Comparison of ENCODE assay signal across 8 cellular contexts in the genomic region with DNA sequence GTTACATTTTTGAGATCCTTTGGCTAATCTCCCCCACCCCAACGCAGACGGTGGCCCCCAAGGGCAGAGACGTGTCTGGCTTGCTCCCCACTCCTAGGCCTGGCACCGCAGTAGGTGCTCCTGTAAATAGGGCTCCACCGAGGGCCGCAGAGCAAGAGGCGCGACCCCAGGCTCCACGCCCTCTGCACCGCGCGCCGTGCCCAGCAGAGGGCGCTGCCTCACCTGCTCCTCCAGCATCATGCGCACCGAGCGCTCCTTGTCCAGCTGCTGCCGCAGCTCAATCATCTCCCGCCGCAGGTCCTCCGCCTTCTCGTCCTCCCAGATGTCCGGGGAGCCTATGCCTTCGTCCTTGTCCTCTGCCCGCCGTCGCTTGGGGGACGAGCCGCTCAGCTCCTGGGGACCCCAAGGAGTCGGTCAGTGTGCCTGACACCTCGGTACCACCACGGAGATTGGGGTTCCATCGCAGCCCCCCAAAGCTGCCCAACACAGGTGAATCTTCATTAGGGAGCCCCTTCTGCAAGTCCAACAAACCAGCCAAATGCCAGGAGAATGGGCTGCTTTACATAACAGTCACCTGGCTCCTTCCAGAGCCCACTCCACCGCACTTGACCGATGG. TPM values are rescaled to one million over a fixed set of nuclear protein-coding genes. Genes with fewer than 3 reads are reported as not detected.
DNase-seq lines count a peak whose midpoint lies in the region; ATAC-seq, FAIRE-seq and TF ChIP-seq lines count a peak whose summit lies in the region.

No MANE protein-coding gene starts in this region.

- H2AFZ ChIP-seq in mammary epithelial cell (ENCODE audit: low read depth, low read length), result no peak overlapping the region

- BruUV-seq in mammary epithelial cell (replicated peaks; lab: Mats Ljungman, UMichigan), result no TSS peak

- H3K27me3 Mint-ChIP-seq in naive thymus-derived CD8-positive, alpha-beta T cell, result no peaks in the 10 kb centered on the region

- peaks cover 2 to 22% (median 14%) of the 10 kb centered on the region in 4 donors for H3K4me1 Mint-ChIP-seq in naive thymus-derived CD8-positive, alpha-beta T cell

- intact Hi-C loops in mammary epithelial cell (cut with micrococcal nuclease), result no loop called here

- POLR2A ChIA-PET in naive thymus-derived CD8-positive, alpha-beta T cell (lab: Charles Lee), result interaction anchor here (1.0 to 2.5 kb wide), 2 partner anchors 8 to 10 kb away, joined by 3 to 19 read pairs; a partner anchor contains a TSS

- dilution Hi-C loops in mammary epithelial cell (cut with HindIII; ENCODE audit: low sequenced_read_pairs), result no loop called here

- 69% methylated on average over 9 of the region's 35 CpGs for WGBS in mammary epithelial cell (ENCODE audit: low coverage, missing lambda C conversion rate)

- no peak overlapping the region for H3K4me3 ChIP-seq in mammary epithelial cell (replicated peaks in 1 of 3; ENCODE audit: insufficient read depth in 1 of 3, low read depth in 2 of 3, low read length in 3 of 3)

- H3K27ac ChIP-seq in mammary epithelial cell (ENCODE audit: insufficient read depth, low read depth, low read length), result no peak overlapping the region

- no peak for FAIRE-seq in GM12891 (lab: Jason Lieb, UNC)

- H3K4me1 ChIP-seq in mammary epithelial cell (ENCODE audit: insufficient read depth, low read length), result no peaks in the 10 kb centered on the region

- CTCF ChIA-PET in mammary epithelial cell (lab: Charles Lee; ENCODE audit: low non-redundant PET), result no interaction called here

- H3K27me3 ChIP-seq in mammary epithelial cell (ENCODE audit: insufficient read depth, low read length), result no peaks in the 10 kb centered on the region

- H3K79me2 ChIP-seq in mammary epithelial cell (ENCODE audit: insufficient read depth, low read length), result peaks cover 33% of the 10 kb centered on the region

- peaks cover 10% of the 10 kb centered on the region for H3K36me3 ChIP-seq in mammary epithelial cell (ENCODE audit: insufficient read depth, low read length)

- H3K4me2 ChIP-seq in mammary epithelial cell (ENCODE audit: insufficient read depth, low read depth, low read length), result no peak overlapping the region

- no peak overlapping the region for H3K9ac ChIP-seq in mammary epithelial cell (ENCODE audit: insufficient read depth, low read length)

- ATAC-seq in naive thymus-derived CD8-positive, alpha-beta T cell, result peak; percentile 56 to 76
- no peak for ATAC-seq in GM19467 (IDR thresholded peaks at IDR 0.05; ENCODE audit: unreplicated experiment)

- no peaks in the 10 kb centered on the region for H3K9me3 ChIP-seq in mammary epithelial cell (replicated peaks; ENCODE audit: insufficient read depth, low read length)

- peaks cover 0 to 54% (median 9%) of the 10 kb centered on the region in 3 donors for H3K36me3 Mint-ChIP-seq in naive thymus-derived CD8-positive, alpha-beta T cell

- no peaks in the 10 kb centered on the region for H4K20me1 ChIP-seq in mammary epithelial cell (ENCODE audit: insufficient read depth, low read length)

- H3K4me3 Mint-ChIP-seq in naive thymus-derived CD8-positive, alpha-beta T cell, result no peak overlapping the region

- DNase-seq in NCI-H345 (lab: John Stamatoyannopoulos, UW), result peak; percentile 12
- no peak for DNase-seq in NCI-H345 treated with DMSO at 0.1 percent for 48 hours (lab: John Stamatoyannopoulos, UW; ENCODE audit: unreplicated experiment)
- peak; percentile 53 for DNase-seq in SK-MEL-5 (ENCODE audit: low read depth, low spot score)
- no peak for DNase-seq in mammary epithelial cell
- DNase-seq in naive thymus-derived CD8-positive, alpha-beta T cell, result peak in 6 of 10 donors; percentile 18 to 44 (median 37)
- DNase-seq in NCI-H1436 (lab: John Stamatoyannopoulos, UW), result no peak
- DNase-seq in GM12891 (ENCODE audit: insufficient read length, low spot score), result no peak

- peak overlapping the region in 3 of 10 donors; percentile 49 to 89 (median 84) for H3K27ac Mint-ChIP-seq in naive thymus-derived CD8-positive, alpha-beta T cell

- H3K9me3 Mint-ChIP-seq in naive thymus-derived CD8-positive, alpha-beta T cell, result no peaks in the 10 kb centered on the region

- peak; percentile 66 to 73 for TF ChIP-seq CTCF in mammary epithelial cell (conservative IDR thresholded peaks at IDR 0.05 in 1 of 2, IDR thresholded peaks at IDR 0.05 in 1 of 2; ENCODE audit: extremely low read depth in 1 of 2, insufficient read depth in 1 of 2, low read depth in 1 of 2, low read length in 2 of 2)

- TF ChIP-seq POLR2A in GM12891 (IDR thresholded peaks at IDR 0.05; ENCODE audit: low read depth, low read length), result no peak

- in situ Hi-C loops in SK-MEL-5 (cut with HindIII; ENCODE audit: low pct_unique_long_range_greater_than_20kb, low sequenced_read_pairs) (no loop called here), mammary epithelial cell (cut with MboI; ENCODE audit: low sequenced_read_pairs in 2 of 2) (loop anchor here in 1 of 2 donors (25.0 kb wide), 1 partner anchor 151 kb away; a partner anchor contains a TSS)

TF ChIP-seq in GM12891, 5 proteins besides CTCF, POLR2A, EP300 and RAD21:
- no peak for TF ChIP-seq POU2F2 (IDR thresholded peaks at IDR 0.05; ENCODE audit: low read depth, low read length)
- TF ChIP-seq SPI1 (IDR thresholded peaks at IDR 0.05; ENCODE audit: low read depth, low read length), result no peak
- no peak for TF ChIP-seq PAX5 (IDR thresholded peaks at IDR 0.05; ENCODE audit: insufficient read depth, low read length, severe bottlenecking)
- no peak for TF ChIP-seq TAF1 (IDR thresholded peaks at IDR 0.05; ENCODE audit: low read depth, low read length)
- no peak for TF ChIP-seq POLR2AphosphoS5 (IDR thresholded peaks at IDR 0.05; ENCODE audit: low read depth, low read length)

RNA-seq across cellular contexts. Expression of a gene that starts 11.2 kb away (rescaled TPM):
- total RNA-seq in SK-MEL-5 (2014; rRNA removed; shearing (Covaris generic)), result 14.8 and 20.5 TPM in 2 replicates
- 17.7 and 19.2 TPM in 2 replicates for polyA plus RNA-seq in SK-MEL-5 (2015; cell fraction: cytosol; rRNA removed)
- polyA plus RNA-seq in SK-MEL-5 (2015; cell fraction: nucleus; rRNA removed), result 26.3 and 36.2 TPM in 2 replicates
- total RNA-seq in mammary epithelial cell, result 10 to 100 TPM in 1 of 2 donors, 1 to 10 TPM in 1; 3.3 to 13.0 TPM
- polyA plus RNA-seq in mammary epithelial cell, result 9.5 TPM
- 6.4 TPM for polyA minus RNA-seq in mammary epithelial cell
- 10 to 100 TPM; 32.6 to 39.8 TPM for total RNA-seq in naive thymus-derived CD8-positive, alpha-beta T cell
- polyA plus RNA-seq in naive thymus-derived CD8-positive, alpha-beta T cell, result 1 to 10 TPM in 2 of 3 donors, under 1 TPM in 1; 0.84 to 3.0 (median 1.3) TPM
- 5.7 TPM for polyA plus RNA-seq in GM12891 (2012; ENCODE audit: low read depth, missing spikeins)

RNA-seq across cellular contexts. Expression of a gene that starts 19.8 kb away (rescaled TPM):
- not detected in 2 replicates for total RNA-seq in SK-MEL-5 (2014; rRNA removed; shearing (Covaris generic))
- polyA plus RNA-seq in SK-MEL-5 (2015; cell fraction: cytosol; rRNA removed), result not detected in 2 replicates
- not detected in 2 replicates for polyA plus RNA-seq in SK-MEL-5 (2015; cell fraction: nucleus; rRNA removed)
- under 1 TPM in 1 of 2 donors, not detected in 1; under 0.01 TPM for total RNA-seq in mammary epithelial cell
- not detected for polyA plus RNA-seq in mammary epithelial cell
- polyA minus RNA-seq in mammary epithelial cell, result not detected
- total RNA-seq in naive thymus-derived CD8-positive, alpha-beta T cell, result not detected
- polyA plus RNA-seq in naive thymus-derived CD8-positive, alpha-beta T cell, result not detected
- polyA plus RNA-seq in GM12891 (2012; ENCODE audit: low read depth, missing spikeins), result not detected

RNA-seq across cellular contexts. Expression of a gene that starts 54.2 kb away (rescaled TPM):
- total RNA-seq in SK-MEL-5 (2014; rRNA removed; shearing (Covaris generic)), result 0.18 TPM in 1 of 2 replicates, not detected in the other
- 2.4 and 2.8 TPM in 2 replicates for polyA plus RNA-seq in SK-MEL-5 (2015; cell fraction: cytosol; rRNA removed)
- polyA plus RNA-seq in SK-MEL-5 (2015; cell fraction: nucleus; rRNA removed), result 0.53 and 1.2 TPM in 2 replicates
- 10 to 100 TPM in 1 of 2 donors, 1 to 10 TPM in 1; 3.3 to 13.5 TPM for total RNA-seq in mammary epithelial cell
- polyA plus RNA-seq in mammary epithelial cell, result 3.6 TPM
- 10.4 TPM for polyA minus RNA-seq in mammary epithelial cell
- under 1 TPM in 1 of 2 experiments, not detected in 1; 0.10 TPM for total RNA-seq in naive thymus-derived CD8-positive, alpha-beta T cell
- polyA plus RNA-seq in naive thymus-derived CD8-positive, alpha-beta T cell, result not detected
- 0.31 TPM for polyA plus RNA-seq in GM12891 (2012; ENCODE audit: low read depth, missing spikeins)

Comparison
In these comparisons a context has a peak if more than half of its experiments do, and no peak if none do; other contexts are left out.
1. DNase-seq: peak in NCI-H345 (single experiment), SK-MEL-5 (single experiment) and naive thymus-derived CD8-positive, alpha-beta T cell (6 of 10); none in NCI-H345 treated with DMSO at 0.1 percent for 48 hours (single experiment), mammary epithelial cell (single experiment), NCI-H1436 (single experiment) and GM12891 (single experiment).